Comparison of ENCODE assay signal across 8 cellular contexts in the genomic region with DNA sequence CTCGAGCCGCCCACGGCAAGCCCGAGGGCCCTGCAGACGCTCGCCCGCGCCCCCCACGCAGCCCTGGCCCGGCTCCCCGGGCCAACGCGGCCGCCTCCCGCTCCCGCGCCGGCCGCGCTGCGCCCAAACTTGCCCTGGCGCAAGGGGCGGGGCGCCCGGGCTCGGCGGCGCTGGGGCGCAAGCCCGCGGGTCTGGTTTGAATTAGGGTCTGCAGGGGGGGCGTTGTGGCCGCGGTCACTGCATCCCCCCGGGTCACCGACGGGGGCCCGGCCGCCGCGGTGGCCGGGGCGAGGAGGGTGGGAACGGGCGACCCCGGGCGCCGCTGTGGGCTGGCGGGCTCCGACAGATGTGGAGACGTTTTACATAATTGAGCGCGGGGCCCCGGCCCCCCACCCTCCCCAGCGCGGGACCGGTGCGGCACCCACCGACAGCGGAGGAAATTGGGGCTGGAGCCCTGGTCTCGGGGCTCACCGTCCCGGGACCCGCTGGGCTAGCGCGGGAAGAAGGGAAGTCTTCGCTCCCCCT. TPM values are rescaled to one million over a fixed set of nuclear protein-coding genes. Genes with fewer than 3 reads are reported as not detected.
DNase-seq lines count a peak whose midpoint lies in the region; ATAC-seq and TF ChIP-seq lines count a peak whose summit lies in the region.

No MANE protein-coding gene starts in this region.

- H3K4me3 Mint-ChIP-seq in chondrocyte (ENCODE audit: unreplicated experiment) = peak overlapping the region; percentile 38

- no peaks in the 10 kb centered on the region for H3K9me3 ChIP-seq in mucosa of descending colon

- TF ChIP-seq CTCF in chondrocyte (IDR thresholded peaks at IDR 0.05) = no peak
- no peak for TF ChIP-seq CTCF in mucosa of descending colon (IDR thresholded peaks at IDR 0.05)
- no peak for TF ChIP-seq CTCF in GM10248 (IDR thresholded peaks at IDR 0.05; ENCODE audit: control extremely low read depth, extremely low read depth, low read depth, missing control alignments)

- no peaks in the 10 kb centered on the region for H3K27me3 Mint-ChIP-seq in chondrocyte (ENCODE audit: low read depth)

- CTCF ChIA-PET in GM10248 (lab: Yijun Ruan, JAX) = interaction anchor here (0.8 to 8.7 kb wide), 17 partner anchors 12 to 268 kb away, joined by 3 to 128 read pairs (median 6); no protein-coding TSS in a partner anchor

- DNase-seq in chondrocyte (ENCODE audit: low spot score) = no peak
- DNase-seq in mucosa of descending colon = peak; percentile 57 to 70 (median 58)
- no peak for DNase-seq in mesenteric fat pad (ENCODE audit: low spot score)
- DNase-seq in activated gamma-delta T cell treated with Interleukin-2 at 50 U/mL for 16 hours = no peak
- DNase-seq in inferior parietal cortex (ENCODE audit: extremely low spot score) = no peak
- no peak for DNase-seq in GM10248 (ENCODE audit: extremely low spot score)

- peak; percentile 26 for ATAC-seq in HG03439 (IDR thresholded peaks at IDR 0.05; ENCODE audit: unreplicated experiment)
- ATAC-seq in mucosa of descending colon = peak; percentile 25

- no peak overlapping the region for H3K27ac Mint-ChIP-seq in chondrocyte (ENCODE audit: unreplicated experiment)

- H3K36me3 ChIP-seq in mucosa of descending colon (ENCODE audit: low read depth) = no peaks in the 10 kb centered on the region

- no peaks in the 10 kb centered on the region for H3K9me3 Mint-ChIP-seq in chondrocyte (ENCODE audit: low read depth)

- peak; percentile 24 for TF ChIP-seq POLR2A in GM19099 (IDR thresholded peaks at IDR 0.05; ENCODE audit: extremely low read depth, insufficient read length, low read depth)

- intact Hi-C loops in mucosa of descending colon (cut with DNase I, micrococcal nuclease) = loop anchor here in 1 of 2 donors (10.0 kb wide), 1 partner anchor 89 kb away; no protein-coding TSS in a partner anchor

- peak overlapping the region; percentile 80 for H3K4me3 ChIP-seq in mucosa of descending colon

- peaks cover 33% of the 10 kb centered on the region for H3K4me1 ChIP-seq in mucosa of descending colon (ENCODE audit: low read depth)

- H3K36me3 Mint-ChIP-seq in chondrocyte (ENCODE audit: low read depth) = no peaks in the 10 kb centered on the region

- H3K4me1 Mint-ChIP-seq in chondrocyte (ENCODE audit: low read depth) = peaks cover 27% of the 10 kb centered on the region

- POLR2A ChIA-PET in GM10248 (lab: Yijun Ruan, JAX) = no interaction called here

RNA-seq across cellular contexts. Expression of a gene that starts 0.7 kb away (rescaled TPM):
- total RNA-seq in chondrocyte (11.4 to 13.2 TPM (median 12.6 TPM) in 3 replicates), mucosa of descending colon (100 to 1,000 TPM in 2 of 3 donors, 10 to 100 TPM in 1; 65.3 to 170 (median 162) TPM), mesenteric fat pad (2.3 TPM)

Comparison
In these comparisons a context has a peak if more than half of its experiments do, and no peak if none do; other contexts are left out.
1. DNase-seq: peak in mucosa of descending colon (3 of 3); none in chondrocyte (single experiment), mesenteric fat pad (single experiment), activated gamma-delta T cell treated with Interleukin-2 at 50 U/mL for 16 hours (single experiment), inferior parietal cortex (single experiment) and GM10248 (single experiment).